Comparison of ENCODE assay signal across 1 cellular context in the genomic region with DNA sequence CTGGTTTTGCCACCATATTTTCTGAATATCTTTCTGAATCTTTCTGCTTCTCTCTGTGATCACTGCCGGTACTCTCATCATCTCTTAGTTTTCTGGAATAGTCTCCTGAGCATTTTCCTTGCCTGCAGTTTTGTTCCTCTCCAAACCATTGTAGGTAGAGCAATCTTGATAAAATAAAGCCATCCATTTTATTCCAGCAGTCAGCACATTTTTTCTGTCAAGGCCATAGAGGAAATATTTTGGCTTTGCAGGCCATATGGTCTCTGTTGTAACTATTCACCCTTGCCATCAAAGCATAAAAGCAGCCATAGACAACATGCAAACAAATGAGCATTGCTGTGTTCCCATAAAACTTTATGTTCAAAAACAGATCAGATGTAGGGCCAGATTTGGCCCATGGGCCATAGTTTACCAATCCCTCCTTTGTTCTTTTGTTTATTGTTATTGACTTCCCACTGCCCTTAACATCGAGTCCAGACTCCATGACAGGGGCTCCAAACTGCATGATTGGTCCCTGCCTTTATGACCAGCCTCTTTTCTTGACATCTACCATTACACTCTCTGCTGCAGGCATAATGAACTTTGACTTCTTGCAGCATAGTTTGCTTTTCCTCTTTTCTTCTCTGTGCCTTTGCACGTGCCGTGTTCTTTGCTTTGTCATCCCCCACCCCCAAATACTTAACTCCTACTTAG.
TF ChIP-seq lines count a peak whose summit lies in the region.

No MANE protein-coding gene starts in this region.

TF ChIP-seq in HepG2, 621 proteins besides CTCF, POLR2A, EP300 and RAD21 (continued from another document and continues in another):
- TF ChIP-seq, protein P1, sequence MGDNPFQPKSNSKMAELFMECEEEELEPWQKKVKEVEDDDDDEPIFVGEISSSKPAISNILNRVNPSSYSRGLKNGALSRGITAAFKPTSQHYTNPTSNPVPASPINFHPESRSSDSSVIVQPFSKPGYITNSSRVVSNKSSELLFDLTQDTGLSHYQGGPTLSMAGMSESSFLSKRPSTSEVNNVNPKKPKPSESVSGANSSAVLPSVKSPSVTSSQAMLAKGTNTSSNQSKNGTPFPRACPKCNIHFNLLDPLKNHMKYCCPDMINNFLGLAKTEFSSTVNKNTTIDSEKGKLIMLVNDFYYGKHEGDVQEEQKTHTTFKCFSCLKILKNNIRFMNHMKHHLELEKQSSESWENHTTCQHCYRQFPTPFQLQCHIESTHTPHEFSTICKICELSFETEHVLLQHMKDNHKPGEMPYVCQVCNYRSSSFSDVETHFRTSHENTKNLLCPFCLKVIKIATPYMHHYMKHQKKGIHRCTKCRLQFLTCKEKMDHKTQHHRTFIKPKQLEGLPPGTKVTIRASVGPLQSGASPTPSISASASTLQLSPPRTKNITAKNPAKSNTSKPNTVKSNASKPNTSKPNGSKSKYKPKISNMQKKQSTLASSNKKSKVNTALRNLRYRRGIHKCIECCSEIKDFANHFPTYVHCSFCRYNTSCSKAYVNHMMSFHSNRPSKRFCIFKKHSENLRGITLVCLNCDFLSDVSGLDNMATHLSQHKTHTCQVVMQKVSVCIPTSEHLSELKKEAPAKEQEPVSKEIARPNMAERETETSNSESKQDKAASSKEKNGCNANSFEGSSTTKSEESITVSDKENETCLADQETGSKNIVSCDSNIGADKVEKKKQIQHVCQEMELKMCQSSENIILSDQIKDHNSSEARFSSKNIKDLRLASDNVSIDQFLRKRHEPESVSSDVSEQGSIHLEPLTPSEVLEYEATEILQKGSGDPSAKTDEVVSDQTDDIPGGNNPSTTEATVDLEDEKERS (CRISPR knock-in tag; IDR thresholded peaks at IDR 0.05): no peak
- TF ChIP-seq ZNF570 (CRISPR knock-in tag; IDR thresholded peaks at IDR 0.05; ENCODE audit: borderline replicate concordance) (no peak), RXRA (CRISPR knock-in tag; IDR thresholded peaks at IDR 0.05) (no peak), ZBTB21 (CRISPR knock-in tag; IDR thresholded peaks at IDR 0.05) (no peak), MAFF (IDR thresholded peaks at IDR 0.05; ENCODE audit: low read depth, low read length) (peak; percentile 75), HDAC2 (CRISPR knock-in tag; IDR thresholded peaks at IDR 0.05) (no peak), CBX5 (CRISPR knock-in tag; IDR thresholded peaks at IDR 0.05; ENCODE audit: borderline replicate concordance) (no peak), ZBTB40 (IDR thresholded peaks at IDR 0.05) (no peak), ZBTB40 (CRISPR knock-in tag; IDR thresholded peaks at IDR 0.05) (peak; percentile 28; the same call in 1 of the 2 replicates), JDP2 (CRISPR knock-in tag; IDR thresholded peaks at IDR 0.05; ENCODE audit: borderline replicate concordance) (no peak), RXRB (CRISPR knock-in tag; IDR thresholded peaks at IDR 0.05; ENCODE audit: borderline replicate concordance) (no peak), TBP (CRISPR knock-in tag; IDR thresholded peaks at IDR 0.05) (no peak), ZNF10 (CRISPR knock-in tag; IDR thresholded peaks at IDR 0.05; ENCODE audit: borderline replicate concordance, low read depth) (no peak), MLLT10 (CRISPR knock-in tag; IDR thresholded peaks at IDR 0.05) (no peak), ZNF496 (CRISPR knock-in tag; IDR thresholded peaks at IDR 0.05; ENCODE audit: insufficient replicate concordance) (no peak), NFYC (CRISPR knock-in tag; IDR thresholded peaks at IDR 0.05) (no peak), ZNF510 (CRISPR knock-in tag; IDR thresholded peaks at IDR 0.05; ENCODE audit: low read depth) (no peak), ESRRA (CRISPR knock-in tag; IDR thresholded peaks at IDR 0.05; ENCODE audit: low read depth) (no peak), ZNF441 (CRISPR knock-in tag; IDR thresholded peaks at IDR 0.05; ENCODE audit: borderline replicate concordance) (no peak), SOX6 (IDR thresholded peaks at IDR 0.05) (no peak), SOX6 (CRISPR knock-in tag; IDR thresholded peaks at IDR 0.05) (peak; percentile 91), SATB2 (CRISPR knock-in tag; IDR thresholded peaks at IDR 0.05) (no peak), HMG20B (CRISPR knock-in tag; conservative IDR thresholded peaks at IDR 0.05) (0 out of 2 replicates have a peak, but pooled peaks have one; percentile 15), RBAK (CRISPR knock-in tag; IDR thresholded peaks at IDR 0.05) (no peak), CBX2 (IDR thresholded peaks at IDR 0.05; ENCODE audit: low read depth, low read length) (no peak), CBX2 (CRISPR knock-in tag; IDR thresholded peaks at IDR 0.05; ENCODE audit: low read depth) (no peak), ZNF407 (CRISPR knock-in tag; IDR thresholded peaks at IDR 0.05; ENCODE audit: not compliant biosample characterization) (no peak), CEBPG (CRISPR knock-in tag; IDR thresholded peaks at IDR 0.05) (peak; percentile 60), MTERF4 (CRISPR knock-in tag; IDR thresholded peaks at IDR 0.05) (no peak), ZBTB25 (CRISPR knock-in tag; IDR thresholded peaks at IDR 0.05) (no peak)
- TF ChIP-seq, protein P2, sequence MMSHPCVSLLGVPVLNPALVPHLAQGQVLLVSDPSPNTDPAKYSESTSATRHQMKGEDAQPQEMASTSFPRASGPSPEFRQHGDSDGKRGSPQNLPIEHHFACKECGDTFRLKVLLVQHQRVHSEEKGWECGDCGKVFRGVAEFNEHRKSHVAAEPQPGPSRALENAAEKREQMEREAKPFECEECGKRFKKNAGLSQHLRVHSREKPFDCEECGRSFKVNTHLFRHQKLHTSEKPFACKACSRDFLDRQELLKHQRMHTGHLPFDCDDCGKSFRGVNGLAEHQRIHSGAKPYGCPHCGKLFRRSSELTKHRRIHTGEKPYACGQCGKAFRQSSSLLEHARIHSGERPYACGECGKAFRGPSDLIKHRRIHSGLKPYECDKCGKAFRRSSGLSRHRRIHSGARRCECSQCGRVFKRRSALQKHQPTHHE (CRISPR knock-in tag; IDR thresholded peaks at IDR 0.05; ENCODE audit: borderline replicate concordance): no peak
